14 cellular contexts compared by ENCODE assay signal in genomic region chr9:138024831-138025291, GRCh38.
"Had no signal": no experiment of that assay in that cellular context is flagged by ENCODE, and none has a peak within 500 bp of the region (broad histone marks: within the 10 kb centered on the region; RNA-seq: fewer than 3 reads in every experiment).

No MANE protein-coding gene starts in this region.

- ATAC-seq: activated CD8-positive, alpha-beta T cell treated with anti-CD3 and anti-CD28 coated beads, Interleukin-2, amount 10 ng/mL, durations not matched to agents 7 days and 5 days; activated naive CD8-positive, alpha-beta T cell treated with anti-CD3 and anti-CD28 coated beads, Interleukin-2, amount 50 U/mL, for 24 hours; gastroesophageal sphincter; left lung; WTC11 had no signal

- H3K27ac Mint-ChIP-seq: activated CD8-positive, alpha-beta T cell treated with anti-CD3 and anti-CD28 coated beads, Interleukin-2, amount 10 ng/mL, durations not matched to agents 7 days and 5 days; activated naive CD4-positive, alpha-beta T cell treated with anti-CD3 and anti-CD28 coated beads for 36 hours; activated naive CD8-positive, alpha-beta T cell treated with anti-CD3 and anti-CD28 coated beads, Interleukin-2, amount 50 U/mL, for 24 hours; stimulated activated naive B cell treated with anti-CD40 and anti-IgM and Interleukin-4, amounts not matched to agents 10 μg/mL and 1 μg/mL and 100 μg/mL, for 72 hours; T-helper 1 cell treated with Interleukin-12 subunit alpha and Interleukin-12 subunit beta and Interleukin-4 antibody, amounts not matched to agents 30 μg/mL and 1 μg/mL, for 36 hours; WTC11 had no signal

- H3K27ac ChIP-seq: gastroesophageal sphincter, left lung, transverse colon had no signal

- DNase-seq: activated CD4-positive, alpha-beta T cell treated with anti-CD3 and anti-CD28 coated beads for 48 hours; activated naive CD4-positive, alpha-beta T cell treated with anti-CD3 and anti-CD28 coated beads for 36 hours; activated naive CD8-positive, alpha-beta T cell treated with anti-CD3 and anti-CD28 coated beads, Interleukin-2, amount 50 U/mL, for 24 hours; dermis blood vessel endothelial cell; mesendoderm; SIG-M5; stimulated activated CD4-positive, alpha-beta T cell treated with anti-CD3 and anti-CD28 coated beads, Interleukin-12 subunit alpha, Interleukin-12 subunit beta, amount 100 ng/mL, for 4 hours; stimulated activated naive B cell treated with anti-CD40 and anti-IgM and Interleukin-4, amounts not matched to agents 10 μg/mL and 1 μg/mL and 100 μg/mL, for 72 hours; transverse colon had no signal

- H3K36me3 Mint-ChIP-seq: stimulated activated naive B cell treated with anti-CD40 and anti-IgM and Interleukin-4, amounts not matched to agents 10 μg/mL and 1 μg/mL and 100 μg/mL, for 72 hours had no signal

- H3K4me3 Mint-ChIP-seq: activated CD8-positive, alpha-beta T cell treated with anti-CD3 and anti-CD28 coated beads, Interleukin-2, amount 10 ng/mL, durations not matched to agents 7 days and 5 days; activated naive CD4-positive, alpha-beta T cell treated with anti-CD3 and anti-CD28 coated beads for 36 hours; activated naive CD8-positive, alpha-beta T cell treated with anti-CD3 and anti-CD28 coated beads, Interleukin-2, amount 50 U/mL, for 24 hours; stimulated activated naive B cell treated with anti-CD40 and anti-IgM and Interleukin-4, amounts not matched to agents 10 μg/mL and 1 μg/mL and 100 μg/mL, for 72 hours; T-helper 1 cell treated with Interleukin-12 subunit alpha and Interleukin-12 subunit beta and Interleukin-4 antibody, amounts not matched to agents 30 μg/mL and 1 μg/mL, for 36 hours had no signal

- H3K36me3 ChIP-seq: gastroesophageal sphincter, left lung, transverse colon had no signal

- H3K9me3 ChIP-seq: gastroesophageal sphincter, left lung, transverse colon had no signal

- H3K4me3 ChIP-seq: gastroesophageal sphincter, left lung, transverse colon had no signal

- H3K9me3 Mint-ChIP-seq: activated naive CD4-positive, alpha-beta T cell treated with anti-CD3 and anti-CD28 coated beads for 36 hours; T-helper 1 cell treated with Interleukin-12 subunit alpha and Interleukin-12 subunit beta and Interleukin-4 antibody, amounts not matched to agents 30 μg/mL and 1 μg/mL, for 36 hours had no signal
